11 cellular contexts compared by ENCODE assay signal in the genomic region with DNA sequence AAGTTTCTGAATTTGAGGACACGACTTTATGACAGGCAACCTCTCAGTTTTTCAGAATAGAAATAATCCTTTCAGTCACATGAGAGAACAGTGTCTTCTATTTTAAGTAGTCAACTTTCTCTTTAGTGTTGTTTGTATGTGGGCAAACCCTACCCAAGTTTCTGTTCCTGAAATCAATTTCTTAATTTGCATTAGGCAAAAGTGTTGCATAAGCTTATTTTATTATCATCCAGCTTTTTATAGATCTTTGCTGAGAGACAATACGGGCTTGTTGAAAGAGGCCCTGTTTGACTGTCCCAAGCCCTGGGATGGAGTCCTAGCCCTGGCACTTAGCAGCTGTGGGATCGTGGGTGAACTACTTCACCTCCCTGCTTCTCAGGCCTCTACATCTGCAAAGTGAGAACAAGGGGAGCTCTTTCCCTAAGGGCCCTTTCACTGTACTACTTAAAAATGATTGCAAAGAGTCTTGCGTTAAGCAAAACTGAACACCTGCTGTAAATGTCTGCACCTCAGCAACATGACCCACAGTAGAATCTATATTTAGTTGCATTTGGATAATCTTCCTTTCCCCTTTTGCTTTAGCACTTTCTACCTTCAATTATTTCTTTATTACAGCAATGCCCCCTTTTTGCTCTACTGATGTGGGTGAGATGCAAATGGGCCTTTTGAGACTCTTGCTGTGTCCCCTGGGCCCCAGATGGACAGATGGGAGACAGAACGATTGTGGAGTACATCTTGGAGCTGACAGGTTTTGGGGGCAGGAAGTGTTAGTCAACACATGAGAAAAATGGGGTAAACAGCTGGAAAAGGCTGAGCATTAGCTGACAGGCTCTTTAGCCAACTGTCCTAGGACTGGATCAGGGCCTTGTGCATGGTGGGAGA. TPM values are rescaled to one million over a fixed set of nuclear protein-coding genes. Genes with fewer than 3 reads are reported as not detected.
DNase-seq lines count a peak whose midpoint lies in the region; ATAC-seq and TF ChIP-seq lines count a peak whose summit lies in the region.
"Had no signal": no experiment of that assay in that cellular context is flagged by ENCODE, and none has a peak within 500 bp of the region (broad histone marks: within the 10 kb centered on the region; RNA-seq: fewer than 3 reads in every experiment).

No MANE protein-coding gene starts in this region.

- no peak overlapping the region for H3K4me3 Mint-ChIP-seq in T-cell
- H3K4me3 Mint-ChIP-seq in activated T-helper 2 cell treated with anti-CD3 and anti-CD28 coated beads, Interferon-gamma antibody, Interleukin-2, Interleukin-4, amounts not matched to agents 10 μg/mL and 5 μg/mL and 100 μg/mL, durations not matched to agents 14 hours and 24 hours and 36 hours (ENCODE audit: low read depth): no peak overlapping the region
- H3K4me3 Mint-ChIP-seq: endodermal cell had no signal

- H3K4me1 ChIP-seq in sigmoid colon: no peaks in the 10 kb centered on the region
- H3K4me1 ChIP-seq: SJSA1 had no signal

- H3K27me3 Mint-ChIP-seq in T-cell: peaks cover 0 to 1% of the 10 kb centered on the region in 2 donors
- H3K27me3 Mint-ChIP-seq in activated T-helper 2 cell treated with anti-CD3 and anti-CD28 coated beads, Interferon-gamma antibody, Interleukin-2, Interleukin-4, amounts not matched to agents 10 μg/mL and 5 μg/mL and 100 μg/mL, durations not matched to agents 14 hours and 24 hours and 36 hours (ENCODE audit: low read depth): no peaks in the 10 kb centered on the region

- H3K4me1 Mint-ChIP-seq in T-cell: peaks cover 0 to 3% (median 0%) of the 10 kb centered on the region in 3 donors
- no peaks in the 10 kb centered on the region for H3K4me1 Mint-ChIP-seq in activated T-helper 2 cell treated with anti-CD3 and anti-CD28 coated beads, Interferon-gamma antibody, Interleukin-2, Interleukin-4, amounts not matched to agents 10 μg/mL and 5 μg/mL and 100 μg/mL, durations not matched to agents 14 hours and 24 hours and 36 hours (ENCODE audit: low read depth)
- H3K4me1 Mint-ChIP-seq: endodermal cell had no signal

- no peak for TF ChIP-seq EP300 in sigmoid colon (IDR thresholded peaks at IDR 0.05)

- no peaks in the 10 kb centered on the region for H3K27me3 ChIP-seq in sigmoid colon
- H3K27me3 ChIP-seq: SJSA1 had no signal

- intact Hi-C loops in sigmoid colon (cut with DNase I): no loop called here
- intact Hi-C loops in activated T-helper 2 cell treated with anti-CD3 and anti-CD28 coated beads, Interferon-gamma antibody, Interleukin-2, Interleukin-4, amounts not matched to agents 10 μg/mL and 5 μg/mL and 100 μg/mL, durations not matched to agents 14 hours and 24 hours and 36 hours (cut with micrococcal nuclease): no loop called here

- no peak overlapping the region for H3K27ac ChIP-seq in sigmoid colon
- H3K27ac ChIP-seq: SJSA1 had no signal

- CTCF ChIA-PET in T-cell (lab: Charles Lee): interaction anchor here (0.5 to 0.6 kb wide), 2 partner anchors 9 to 836 kb away, joined by 3 read pairs; no protein-coding TSS in a partner anchor

- H3K9me3 Mint-ChIP-seq in T-cell: peaks cover 0 to 4% (median 0%) of the 10 kb centered on the region in 3 donors
- H3K9me3 Mint-ChIP-seq in activated T-helper 2 cell treated with anti-CD3 and anti-CD28 coated beads, Interferon-gamma antibody, Interleukin-2, Interleukin-4, amounts not matched to agents 10 μg/mL and 5 μg/mL and 100 μg/mL, durations not matched to agents 14 hours and 24 hours and 36 hours: no peaks in the 10 kb centered on the region
- H3K9me3 Mint-ChIP-seq: endodermal cell had no signal

- 56 to 58% methylated on average over 5 of the region's 5 CpGs for WGBS in sigmoid colon, 2 donors

- ATAC-seq in GM18498 (IDR thresholded peaks at IDR 0.05; ENCODE audit: unreplicated experiment): peak; percentile 92
- ATAC-seq in GM21390 (IDR thresholded peaks at IDR 0.05; ENCODE audit: unreplicated experiment): peak; percentile 87
- ATAC-seq in HG03139 (IDR thresholded peaks at IDR 0.05; ENCODE audit: unreplicated experiment): peak; percentile 93
- no peak for ATAC-seq in T-cell (replicated peaks in 1 of 4)

- no peak for TF ChIP-seq CTCF in sigmoid colon (IDR thresholded peaks at IDR 0.05)

- peak overlapping the region in 1 of 2 donors; percentile 51 for H3K27ac Mint-ChIP-seq in T-cell
- H3K27ac Mint-ChIP-seq in activated T-helper 2 cell treated with anti-CD3 and anti-CD28 coated beads, Interferon-gamma antibody, Interleukin-2, Interleukin-4, amounts not matched to agents 10 μg/mL and 5 μg/mL and 100 μg/mL, durations not matched to agents 14 hours and 24 hours and 36 hours: no peak overlapping the region
- H3K27ac Mint-ChIP-seq: endodermal cell had no signal

- H3K36me3 Mint-ChIP-seq in T-cell: no peaks in the 10 kb centered on the region
- no peaks in the 10 kb centered on the region for H3K36me3 Mint-ChIP-seq in activated T-helper 2 cell treated with anti-CD3 and anti-CD28 coated beads, Interferon-gamma antibody, Interleukin-2, Interleukin-4, amounts not matched to agents 10 μg/mL and 5 μg/mL and 100 μg/mL, durations not matched to agents 14 hours and 24 hours and 36 hours (ENCODE audit: low read depth)

- POLR2A ChIA-PET in T-cell (lab: Charles Lee): no interaction called here

- TF ChIP-seq POLR2A in Raji (IDR thresholded peaks at IDR 0.05; ENCODE audit: insufficient read depth, low read depth, low read length) (0 out of 2 replicates have a peak, but pooled peaks have one; percentile 31), sigmoid colon (IDR thresholded peaks at IDR 0.05) (no peak)

- no peaks in the 10 kb centered on the region for H3K9me3 ChIP-seq in sigmoid colon
- H3K9me3 ChIP-seq: SJSA1 had no signal

- H3K4me3 ChIP-seq in sigmoid colon: no peak overlapping the region
- H3K4me3 ChIP-seq: SJSA1 had no signal

- DNase-seq in sigmoid colon (no peak), midbrain (lab: John Stamatoyannopoulos, UW) (no peak), T-cell (no peak)
- no peak for DNase-seq in activated T-helper 2 cell treated with anti-CD3 and anti-CD28 coated beads, Interferon-gamma antibody, Interleukin-2, Interleukin-4, amounts not matched to agents 10 μg/mL and 5 μg/mL and 100 μg/mL, durations not matched to agents 14 hours and 24 hours and 36 hours (ENCODE audit: low spot score)
- DNase-seq: endodermal cell, kidney glomerular epithelial cell had no signal

- H3K36me3 ChIP-seq in sigmoid colon: no peaks in the 10 kb centered on the region
- H3K36me3 ChIP-seq: SJSA1 had no signal

RNA-seq across cellular contexts. Expression of gene SCAF4, which starts 41.0 kb away (rescaled TPM):
- total RNA-seq in sigmoid colon (10 to 100 TPM in 3 of 4 donors, 1 to 10 TPM in 1; 9.6 to 19.1 (median 13.7) TPM), T-cell (10 to 100 TPM; 57.5 to 71.9 (median 62.4) TPM)
- 10 to 100 TPM in 1 of 3 donors, 1 to 10 TPM in 2; 6.0 to 18.6 (median 8.8) TPM for polyA plus RNA-seq in sigmoid colon
- 55.8 and 60.1 TPM in 2 replicates for total RNA-seq in activated T-helper 2 cell treated with anti-CD3 and anti-CD28 coated beads, Interferon-gamma antibody, Interleukin-2, Interleukin-4, amounts not matched to agents 10 μg/mL and 5 μg/mL and 100 μg/mL, durations not matched to agents 14 hours and 24 hours and 36 hours

Comparison
In these comparisons a context has a peak if more than half of its experiments do, and no peak if none do; other contexts are left out.
1. ATAC-seq: peak in GM18498 (single experiment), GM21390 (single experiment) and HG03139 (single experiment); none in T-cell (0 of 4).